8 cellular contexts compared by ENCODE assay signal in genomic region chr17:29140051-29140582, GRCh38. TPM values are rescaled to one million over a fixed set of nuclear protein-coding genes. Genes with fewer than 3 reads are reported as not detected.
DNase-seq lines count a peak whose midpoint lies in the region; ATAC-seq and TF ChIP-seq lines count a peak whose summit lies in the region.

No MANE protein-coding gene starts in this region.

- peaks cover 76% of the 10 kb centered on the region for H3K4me1 Mint-ChIP-seq in glutamatergic neuron (ENCODE audit: low read depth, unreplicated experiment)

- H3K9me3 Mint-ChIP-seq in glutamatergic neuron (ENCODE audit: unreplicated experiment), result peaks cover 25% of the 10 kb centered on the region

- no peaks in the 10 kb centered on the region for H3K36me3 Mint-ChIP-seq in glutamatergic neuron (ENCODE audit: unreplicated experiment)

- no peak for TF ChIP-seq CTCF in glutamatergic neuron (IDR thresholded peaks at IDR 0.05; ENCODE audit: partially characterized antibody, unreplicated experiment)

- peaks cover 24% of the 10 kb centered on the region for H3K27me3 Mint-ChIP-seq in glutamatergic neuron (ENCODE audit: unreplicated experiment)

- in situ Hi-C loops in SK-MEL-5 (cut with HindIII; ENCODE audit: low pct_unique_long_range_greater_than_20kb, low sequenced_read_pairs), result no loop called here

- H3K4me3 Mint-ChIP-seq in glutamatergic neuron (ENCODE audit: unreplicated experiment), result peak overlapping the region; percentile 94

- ATAC-seq in GM18498 (IDR thresholded peaks at IDR 0.05; ENCODE audit: unreplicated experiment), result peak; percentile 52
- peak; percentile 48 for ATAC-seq in HG03135 (IDR thresholded peaks at IDR 0.05; ENCODE audit: unreplicated experiment)
- no peak for ATAC-seq in GM19452 (IDR thresholded peaks at IDR 0.05; ENCODE audit: unreplicated experiment)

- peak overlapping the region; percentile 100 for H3K27ac Mint-ChIP-seq in glutamatergic neuron (ENCODE audit: unreplicated experiment)

- DNase-seq in SK-MEL-5 (ENCODE audit: low read depth, low spot score) (peak; percentile 39), glutamatergic neuron (peak; percentile 85), posterior vena cava (ENCODE audit: low spot score) (peak; percentile 97), ureter (ENCODE audit: low spot score) (peak; percentile 89)
- DNase-seq in activated gamma-delta T cell treated with anti-CD3 and anti-CD28 coated beads, Interleukin-2, amount 50 U/mL, for 16 hours (ENCODE audit: low read depth), result peak; percentile 79

- intact Hi-C loops in posterior vena cava (cut with DNase I), result no loop called here

RNA-seq across cellular contexts. Expression of gene MYO18A, which starts 40.1 kb away (rescaled TPM):
- total RNA-seq in SK-MEL-5 (2014; rRNA removed; shearing (Covaris generic)), result 14.9 and 16.3 TPM in 2 replicates
- polyA plus RNA-seq in SK-MEL-5 (2015; cell fraction: cytosol; rRNA removed), result 20.0 and 26.4 TPM in 2 replicates
- 63.4 and 87.6 TPM in 2 replicates for polyA plus RNA-seq in SK-MEL-5 (2015; cell fraction: nucleus; rRNA removed)
- total RNA-seq in glutamatergic neuron (ENCODE audit: unreplicated experiment), result 465 TPM
- 10 to 100 TPM; 76.3 to 87.9 TPM for total RNA-seq in posterior vena cava
- total RNA-seq in ureter, result 74.5 TPM

Comparison
In these comparisons a context has a peak if more than half of its experiments do, and no peak if none do; other contexts are left out.
1. DNase-seq: peak in every context shown above with its lines; median percentile 97 in posterior vena cava; 89 in ureter; 85 in glutamatergic neuron; 79 in activated gamma-delta T cell treated with anti-CD3 and anti-CD28 coated beads, Interleukin-2, amount 50 U/mL, for 16 hours; 39 in SK-MEL-5.